In genomic region chr10:80463868-80464267, GRCh38 we compare ENCODE assay signal across 9 cellular contexts. TPM values are rescaled to one million over a fixed set of nuclear protein-coding genes. Genes with fewer than 3 reads are reported as not detected.
DNase-seq lines count a peak whose midpoint lies in the region; ATAC-seq and TF ChIP-seq lines count a peak whose summit lies in the region.
"Had no signal": no experiment of that assay in that cellular context is flagged by ENCODE, and none has a peak within 500 bp of the region (broad histone marks: within the 10 kb centered on the region; RNA-seq: fewer than 3 reads in every experiment).

No MANE protein-coding gene starts in this region.

- peaks cover 86% of the 10 kb centered on the region for H3K4me1 Mint-ChIP-seq in HFFc6 (ENCODE audit: low read depth)
- H3K4me1 Mint-ChIP-seq in activated CD4-positive, alpha-beta memory T cell treated with anti-CD3 and anti-CD28 coated beads, Interleukin-2, amount 10 ng/mL, durations not matched to agents 7 days and 5 days, result peaks cover 99% of the 10 kb centered on the region

- no peak for TF ChIP-seq EP300 in gastroesophageal sphincter (IDR thresholded peaks at IDR 0.05)

- POLR2A ChIA-PET in activated CD4-positive, alpha-beta memory T cell treated with anti-CD3 and anti-CD28 coated beads, Interleukin-2, amount 10 ng/mL, durations not matched to agents 7 days and 5 days (lab: Charles Lee), result interaction anchor here (0.8 to 21.7 kb wide), 8 partner anchors 6 to 37 kb away, joined by 3 to 404 read pairs (median 9); partner anchors contain the start of gene TSPAN14

- CTCF ChIA-PET in activated CD4-positive, alpha-beta memory T cell treated with anti-CD3 and anti-CD28 coated beads, Interleukin-2, amount 10 ng/mL, durations not matched to agents 7 days and 5 days (lab: Charles Lee), result interaction anchor here (1.9 to 24.7 kb wide), 2 partner anchors 20 to 41 kb away, joined by 6 to 414 read pairs; no protein-coding TSS in a partner anchor

- H3K9me3 ChIP-seq in gastroesophageal sphincter (no peaks in the 10 kb centered on the region), skeletal muscle tissue (ENCODE audit: control insufficient read depth in 3 of 3, low read length in 3 of 3) (no peaks in the 10 kb centered on the region)

- H3K27ac Mint-ChIP-seq in HFFc6, result peak overlapping the region; percentile 90
- H3K27ac Mint-ChIP-seq in activated CD4-positive, alpha-beta memory T cell treated with anti-CD3 and anti-CD28 coated beads, Interleukin-2, amount 10 ng/mL, durations not matched to agents 7 days and 5 days, result peak overlapping the region; percentile 90

- no peak for TF ChIP-seq CTCF in HFFc6 (IDR thresholded peaks at IDR 0.05)
- TF ChIP-seq CTCF in gastroesophageal sphincter (IDR thresholded peaks at IDR 0.05), result no peak

- H3K27me3 Mint-ChIP-seq in HFFc6 (ENCODE audit: insufficient read depth), result peaks cover 2% of the 10 kb centered on the region; the same call in 1 of the 2 replicates
- H3K27me3 Mint-ChIP-seq in activated CD4-positive, alpha-beta memory T cell treated with anti-CD3 and anti-CD28 coated beads, Interleukin-2, amount 10 ng/mL, durations not matched to agents 7 days and 5 days, result no peaks in the 10 kb centered on the region

- DNase-seq in HFFc6 (no peak), A172 (ENCODE audit: low spot score) (no peak), COLO829 (ENCODE audit: low spot score) (no peak), dermis blood vessel endothelial cell (no peak)
- no peak for DNase-seq in activated CD4-positive, alpha-beta memory T cell treated with anti-CD3 and anti-CD28 coated beads, Interleukin-2, amount 10 ng/mL, durations not matched to agents 7 days and 5 days

- ATAC-seq in gastroesophageal sphincter, result no peak
- no peak for ATAC-seq in HG03097 (IDR thresholded peaks at IDR 0.05; ENCODE audit: low FRiP score, unreplicated experiment)

- H3K36me3 ChIP-seq in gastroesophageal sphincter, result peaks cover 0 to 3% of the 10 kb centered on the region in 2 donors
- H3K36me3 ChIP-seq in skeletal muscle tissue (ENCODE audit: control insufficient read depth in 3 of 3, insufficient read depth in 3 of 3, low read length in 3 of 3), result no peaks in the 10 kb centered on the region

- H3K9ac ChIP-seq in skeletal muscle tissue (ENCODE audit: low read depth in 1 of 3, low read length in 3 of 3), result peak overlapping the region in 2 of 3 donors; percentile 22 to 41

- no peaks in the 10 kb centered on the region for H3K9me3 Mint-ChIP-seq in HFFc6
- H3K9me3 Mint-ChIP-seq in activated CD4-positive, alpha-beta memory T cell treated with anti-CD3 and anti-CD28 coated beads, Interleukin-2, amount 10 ng/mL, durations not matched to agents 7 days and 5 days, result no peaks in the 10 kb centered on the region

- H3K4me3 ChIP-seq in gastroesophageal sphincter (no peak overlapping the region), skeletal muscle tissue (ENCODE audit: low read length in 3 of 3) (peak overlapping the region in 1 of 3 donors; percentile 23)

- H3K27me3 ChIP-seq in gastroesophageal sphincter, result no peaks in the 10 kb centered on the region
- H3K27me3 ChIP-seq in skeletal muscle tissue (ENCODE audit: control insufficient read depth in 3 of 3, insufficient read depth in 3 of 3, low read length in 3 of 3), result no peaks in the 10 kb centered on the region

- H3K4me3 Mint-ChIP-seq in HFFc6, result peak overlapping the region; percentile 73
- peak overlapping the region; percentile 68 for H3K4me3 Mint-ChIP-seq in activated CD4-positive, alpha-beta memory T cell treated with anti-CD3 and anti-CD28 coated beads, Interleukin-2, amount 10 ng/mL, durations not matched to agents 7 days and 5 days

- no peak for TF ChIP-seq POLR2A in gastroesophageal sphincter (IDR thresholded peaks at IDR 0.05)

- WGBS in gastroesophageal sphincter (ENCODE audit: low coverage in 1 of 2), 2 donors, result 57 to 69% methylated on average over 1 to 3 of the region's 10 CpGs

- peak overlapping the region in 3 of 4 donors; percentile 68 to 77 (median 75) for H3K27ac ChIP-seq in gastroesophageal sphincter
- H3K27ac ChIP-seq in skeletal muscle tissue (ENCODE audit: low read depth, low read length), result peak overlapping the region; percentile 69

- no peaks in the 10 kb centered on the region; the same call in 1 of the 2 replicates for H3K36me3 Mint-ChIP-seq in HFFc6 (ENCODE audit: low read depth)
- peaks cover 64% of the 10 kb centered on the region for H3K36me3 Mint-ChIP-seq in activated CD4-positive, alpha-beta memory T cell treated with anti-CD3 and anti-CD28 coated beads, Interleukin-2, amount 10 ng/mL, durations not matched to agents 7 days and 5 days (ENCODE audit: low read depth)

- H3K4me1 ChIP-seq in gastroesophageal sphincter, result peaks cover 12 to 100% (median 76%) of the 10 kb centered on the region in 3 donors
- peaks cover 82 to 89% (median 83%) of the 10 kb centered on the region in 3 donors for H3K4me1 ChIP-seq in skeletal muscle tissue (ENCODE audit: control insufficient read depth in 3 of 3, insufficient read depth in 3 of 3, low read length in 3 of 3)

RNA-seq across cellular contexts. Expression of gene TSPAN14, which starts 9.8 kb away (rescaled TPM):
- total RNA-seq in HFFc6 (2021; fragmentation: NEBNext Ultra II Directional; extraction: Animal tissue kit (Norgen Biotek cat#: 25700)), result 10 to 100 TPM; 72.9 to 96.2 (median 84.5) TPM
- total RNA-seq in activated CD4-positive, alpha-beta memory T cell treated with anti-CD3 and anti-CD28 coated beads, Interleukin-2, amount 10 ng/mL, durations not matched to agents 7 days and 5 days, result 100 to 1,000 TPM; 130 to 136 TPM
- total RNA-seq in gastroesophageal sphincter, result 10 to 100 TPM; 23.3 to 52.4 (median 37.1) TPM
- total RNA-seq in skeletal muscle tissue, result 6.3 TPM
- 35.0 and 38.4 TPM in 2 replicates for total RNA-seq in A172 (2014; rRNA removed; shearing (Covaris generic))
- total RNA-seq in dermis blood vessel endothelial cell, result 91.0 and 148 TPM in 2 replicates

RNA-seq across cellular contexts. Expression of gene PRXL2A, which starts 55.5 kb away (rescaled TPM):
- total RNA-seq in HFFc6 (2021; fragmentation: NEBNext Ultra II Directional; extraction: Animal tissue kit (Norgen Biotek cat#: 25700)), result under 1 TPM in 3 of 6 experiments, not detected in 3; 0.15 to 0.52 (median 0.28) TPM
- 1 to 10 TPM; 4.5 to 5.2 TPM for total RNA-seq in activated CD4-positive, alpha-beta memory T cell treated with anti-CD3 and anti-CD28 coated beads, Interleukin-2, amount 10 ng/mL, durations not matched to agents 7 days and 5 days
- 10 to 100 TPM; 26.4 to 29.4 (median 26.6) TPM for total RNA-seq in gastroesophageal sphincter
- total RNA-seq in skeletal muscle tissue, result 19.3 TPM
- total RNA-seq in A172 (2014; rRNA removed; shearing (Covaris generic)), result 28.0 and 31.4 TPM in 2 replicates
- 343 and 346 TPM in 2 replicates for total RNA-seq in dermis blood vessel endothelial cell
- total RNA-seq: LHCN-M2 had no signal

Comparison
In these comparisons a context has a peak if more than half of its experiments do, and no peak if none do; other contexts are left out.
1. RNA of gene PRXL2A, which starts 55.5 kb away (total RNA-seq): 343 to 346 TPM in dermis blood vessel endothelial cell; 28.0 to 31.4 TPM in A172, 26.4 to 29.4 TPM in gastroesophageal sphincter, 19.3 TPM in skeletal muscle tissue (single experiment), 4.5 to 5.2 TPM in activated CD4-positive, alpha-beta memory T cell treated with anti-CD3 and anti-CD28 coated beads, Interleukin-2, amount 10 ng/mL, durations not matched to agents 7 days and 5 days and 0.15 to 0.52 TPM in HFFc6; every median in the first group is over 10 times any median in the second.